In genomic region chrX:56233100-56233499, GRCh38 we compare ENCODE assay signal across 8 cellular contexts. TPM values are rescaled to one million over a fixed set of nuclear protein-coding genes. Genes with fewer than 3 reads are reported as not detected.
A peak's percentile ranks its signal among the peaks of the same experiment; 100 is the strongest.
DNase-seq lines count a peak whose midpoint lies in the region; ATAC-seq, FAIRE-seq and TF ChIP-seq lines count a peak whose summit lies in the region.

No MANE protein-coding gene starts in this region.

- POLR2A ChIA-PET in activated CD4-positive, alpha-beta memory T cell treated with anti-CD3 and anti-CD28 coated beads, Interleukin-2, amount 10 ng/mL, durations not matched to agents 7 days and 5 days (lab: Charles Lee): interaction anchor here (1.0 kb wide), 1 partner anchor 1224 kb away, joined by 3 read pairs; no protein-coding TSS in a partner anchor

- peak; percentile 66 for FAIRE-seq in GM12891 (lab: Jason Lieb, UNC)

- H3K27ac Mint-ChIP-seq in activated CD4-positive, alpha-beta memory T cell treated with anti-CD3 and anti-CD28 coated beads, Interleukin-2, amount 10 ng/mL, durations not matched to agents 7 days and 5 days: peak overlapping the region; percentile 74

- intact Hi-C loops in left cardiac atrium (cut with DNase I): no loop called here
- intact Hi-C loops in sciatic nerve (cut with DNase I): no loop called here

- H3K4me1 Mint-ChIP-seq in activated CD4-positive, alpha-beta memory T cell treated with anti-CD3 and anti-CD28 coated beads, Interleukin-2, amount 10 ng/mL, durations not matched to agents 7 days and 5 days: peaks cover 42% of the 10 kb centered on the region

- peaks cover 2% of the 10 kb centered on the region for H3K27me3 Mint-ChIP-seq in activated CD4-positive, alpha-beta memory T cell treated with anti-CD3 and anti-CD28 coated beads, Interleukin-2, amount 10 ng/mL, durations not matched to agents 7 days and 5 days

- H3K36me3 Mint-ChIP-seq in activated CD4-positive, alpha-beta memory T cell treated with anti-CD3 and anti-CD28 coated beads, Interleukin-2, amount 10 ng/mL, durations not matched to agents 7 days and 5 days (ENCODE audit: low read depth): peaks cover 8% of the 10 kb centered on the region

- TF ChIP-seq POLR2A in GM12891 (IDR thresholded peaks at IDR 0.05; ENCODE audit: low read depth, low read length): no peak

- ATAC-seq in left cardiac atrium: peak; percentile 64 to 75
- peak; percentile 65 for ATAC-seq in sciatic nerve
- ATAC-seq in HG03196 (IDR thresholded peaks at IDR 0.05; ENCODE audit: unreplicated experiment): no peak

- H3K4me3 Mint-ChIP-seq in activated CD4-positive, alpha-beta memory T cell treated with anti-CD3 and anti-CD28 coated beads, Interleukin-2, amount 10 ng/mL, durations not matched to agents 7 days and 5 days: peak overlapping the region; percentile 79

- CTCF ChIA-PET in activated CD4-positive, alpha-beta memory T cell treated with anti-CD3 and anti-CD28 coated beads, Interleukin-2, amount 10 ng/mL, durations not matched to agents 7 days and 5 days (lab: Charles Lee): interaction anchor here (0.8 to 1.0 kb wide), 2 partner anchors 15 to 324 kb away, joined by 3 to 6 read pairs; no protein-coding TSS in a partner anchor

- DNase-seq in GM12891 (ENCODE audit: insufficient read length, low spot score) (no peak), left cardiac atrium (no peak), sciatic nerve (ENCODE audit: low spot score) (no peak), NCI-H2081 (lab: John Stamatoyannopoulos, UW) (no peak), NCI-H1105 (lab: John Stamatoyannopoulos, UW) (no peak), NCI-H510A treated with DMSO at 0.1 percent for 48 hours (lab: John Stamatoyannopoulos, UW) (no peak)
- DNase-seq in activated CD4-positive, alpha-beta memory T cell treated with anti-CD3 and anti-CD28 coated beads, Interleukin-2, amount 10 ng/mL, durations not matched to agents 7 days and 5 days: no peak

- H3K9me3 Mint-ChIP-seq in activated CD4-positive, alpha-beta memory T cell treated with anti-CD3 and anti-CD28 coated beads, Interleukin-2, amount 10 ng/mL, durations not matched to agents 7 days and 5 days: no peaks in the 10 kb centered on the region

TF ChIP-seq in GM12891, 5 proteins besides CTCF, POLR2A, EP300 and RAD21:
- no peak for TF ChIP-seq POLR2AphosphoS5 (IDR thresholded peaks at IDR 0.05; ENCODE audit: low read depth, low read length)
- no peak for TF ChIP-seq TAF1 (IDR thresholded peaks at IDR 0.05; ENCODE audit: low read depth, low read length)

RNA-seq across cellular contexts. Expression of gene KLF8, which starts 0.9 kb away (rescaled TPM):
- 2.3 TPM for polyA plus RNA-seq in GM12891 (2012; ENCODE audit: low read depth, missing spikeins)
- 10 to 100 TPM; 13.1 to 14.5 TPM for total RNA-seq in activated CD4-positive, alpha-beta memory T cell treated with anti-CD3 and anti-CD28 coated beads, Interleukin-2, amount 10 ng/mL, durations not matched to agents 7 days and 5 days
- 1 to 10 TPM; 5.4 to 7.8 TPM for total RNA-seq in left cardiac atrium
- 20.1 TPM for total RNA-seq in sciatic nerve
